In genomic region chr18:5825663-5826062, GRCh38 we compare ENCODE assay signal across 6 cellular contexts.
"Had no signal": no experiment of that assay in that cellular context is flagged by ENCODE, and none has a peak within 500 bp of the region (broad histone marks: within the 10 kb centered on the region; RNA-seq: fewer than 3 reads in every experiment).

No MANE protein-coding gene starts in this region.

- ATAC-seq: K562 had no signal

- DNase-seq: KBM-7, KG1 had no signal

- H3K4me3 ChIP-seq: K562 had no signal

- H3K27ac ChIP-seq: HL-60, KMS-11 had no signal

- H3K9ac ChIP-seq: KMS-11 had no signal

- FAIRE-seq: HTR-8/SVneo, K562 had no signal

- H3K4me2 ChIP-seq: KMS-11 had no signal
